24 cellular contexts compared by ENCODE assay signal in genomic region chr12:90287585-90287984, GRCh38.
DNase-seq lines count a peak whose midpoint lies in the region; ATAC-seq, FAIRE-seq and TF ChIP-seq lines count a peak whose summit lies in the region.
"Had no signal": no experiment of that assay in that cellular context is flagged by ENCODE, and none has a peak within 500 bp of the region (broad histone marks: within the 10 kb centered on the region; RNA-seq: fewer than 3 reads in every experiment).

No MANE protein-coding gene starts in this region.

- DNase-seq in HepG2 (ENCODE audit: low spot score), result no peak
- DNase-seq in right lobe of liver, result no peak
- DNase-seq in NB4 (ENCODE audit: low read depth), result peak; percentile 29
- peak; percentile 13 for DNase-seq in amniotic epithelial cell (ENCODE audit: low read depth)
- DNase-seq in NCI-H446 (lab: John Stamatoyannopoulos, UW), result no peak
- no peak for DNase-seq in psoas muscle
- DNase-seq: activated CD4-positive, alpha-beta memory T cell treated with anti-CD3 and anti-CD28 coated beads, Interleukin-2, amount 10 ng/mL, durations not matched to agents 7 days and 5 days; GOT3; NCI-H1417 treated with DMSO at 0.1 percent for 48 hours; NCI-H2107; NCI-H526; nephron progenitor cell; pancreas; SHP77; spleen; stimulated activated CD4-positive, alpha-beta T cell treated with anti-CD3 and anti-CD28 coated beads, Interleukin-2, amount 100 ng/mL, for 48 hours; T-cell had no signal

- TF ChIP-seq POLR2A in HepG2 (IDR thresholded peaks at IDR 0.05; ENCODE audit: insufficient read depth in 1 of 2, low read depth in 2 of 2, low read length in 2 of 2) (no peak), right lobe of liver (IDR thresholded peaks at IDR 0.05) (no peak), NB4 (IDR thresholded peaks at IDR 0.05; ENCODE audit: extremely low read depth, insufficient read length) (no peak), GM18505 (IDR thresholded peaks at IDR 0.05; ENCODE audit: borderline replicate concordance, extremely low read depth, insufficient read depth, insufficient read length) (no peak)

- H2AFZ ChIP-seq in HepG2 (ENCODE audit: low read length), result no peak overlapping the region

- H3K4me3 ChIP-seq in HepG2 (replicated peaks in 1 of 3; ENCODE audit: insufficient read depth in 1 of 3, low read depth in 2 of 3, low read length in 3 of 3), result no peak overlapping the region
- H3K4me3 ChIP-seq in right lobe of liver, result no peak overlapping the region
- no peak overlapping the region for H3K4me3 ChIP-seq in NB4 (ENCODE audit: low read depth, low read length)
- no peak overlapping the region for H3K4me3 ChIP-seq in psoas muscle
- H3K4me3 ChIP-seq: pancreas, right atrium auricular region, spleen, suprapubic skin had no signal

- TF ChIP-seq RAD21 in HepG2 (CRISPR knock-in tag; IDR thresholded peaks at IDR 0.05), result no peak

- H3K27me3 ChIP-seq in HepG2 (ENCODE audit: control insufficient read depth in 1 of 2, insufficient read depth in 2 of 2, low read length in 2 of 2) (no peaks in the 10 kb centered on the region), right lobe of liver (no peaks in the 10 kb centered on the region), psoas muscle (ENCODE audit: insufficient read depth in 3 of 3, low read length in 2 of 3) (no peaks in the 10 kb centered on the region)
- H3K27me3 ChIP-seq: pancreas, right atrium auricular region, spleen, suprapubic skin had no signal

- BruUV-seq in HepG2 (replicated peaks; lab: Mats Ljungman, UMichigan), result no TSS peak

- ATAC-seq in HepG2, result no peak
- no peak for ATAC-seq in right lobe of liver
- ATAC-seq in GM18505 (IDR thresholded peaks at IDR 0.05; ENCODE audit: unreplicated experiment), result no peak
- no peak for ATAC-seq in psoas muscle
- ATAC-seq: activated CD4-positive, CD25-positive, alpha-beta regulatory T cell treated with anti-CD3 and anti-CD28 coated beads, Interleukin-2, amount 50 U/mL, for 24 hours; pancreas; stimulated activated effector memory CD8-positive, alpha-beta T cell treated with anti-CD3 and anti-CD28 coated beads, Interleukin-12 subunit alpha, Interleukin-12 subunit beta, amount 100 ng/mL, for 72 hours; T-cell had no signal

- no peaks in the 10 kb centered on the region for H4K20me1 ChIP-seq in HepG2 (ENCODE audit: insufficient read depth, low read length)

- CTCF ChIA-PET in HepG2 (lab: Yijun Ruan, JAX; ENCODE audit: low intra/inter-chr PET ratio, low total read pairs), result no interaction called here

- H3K27ac ChIP-seq in HepG2 (ENCODE audit: extremely low read length, insufficient read depth, low read length) (no peak overlapping the region), right lobe of liver (no peak overlapping the region), psoas muscle (no peak overlapping the region)
- H3K27ac ChIP-seq: pancreas, right atrium auricular region, spleen, suprapubic skin had no signal

- H3K79me2 ChIP-seq in HepG2 (ENCODE audit: insufficient read depth, low read length), result no peaks in the 10 kb centered on the region

- 2% methylated on average over 2 of the region's 2 CpGs for WGBS in HepG2 (ENCODE audit: low lambda C conversion rate)
- WGBS in right lobe of liver (ENCODE audit: insufficient coverage, low coverage, low lambda C conversion rate, missing lambda C conversion rate), result 74% methylated on average over 2 of the region's 2 CpGs
- 95 to 97% (median 97%) methylated on average over 2 of the region's 2 CpGs for WGBS in psoas muscle, 3 donors

- intact Hi-C loops in HepG2 (cut with micrococcal nuclease; ENCODE audit: unreplicated experiment) (no loop called here), right lobe of liver (cut with DNase I) (no loop called here), psoas muscle (cut with DNase I) (no loop called here)

- POLR2A ChIA-PET in HepG2 (lab: Yijun Ruan, JAX), result no interaction called here

- TF ChIP-seq EP300 in HepG2 (IDR thresholded peaks at IDR 0.05; ENCODE audit: low read depth in 2 of 2, low read length in 2 of 2) (no peak), HepG2 (CRISPR knock-in tag; IDR thresholded peaks at IDR 0.05; ENCODE audit: borderline replicate concordance) (no peak)

- no peak overlapping the region for H3K4me2 ChIP-seq in HepG2 (ENCODE audit: low read depth, low read length)

- no peak for TF ChIP-seq CTCF in HepG2 (CRISPR knock-in tag; IDR thresholded peaks at IDR 0.05)
- no peak for TF ChIP-seq CTCF in right lobe of liver (IDR thresholded peaks at IDR 0.05)
- no peak for TF ChIP-seq CTCF in NB4 (IDR thresholded peaks at IDR 0.05; ENCODE audit: low read depth, low read length)
- no peak for TF ChIP-seq CTCF in psoas muscle (IDR thresholded peaks at IDR 0.05)

- H3K9me3 ChIP-seq in HepG2 (ENCODE audit: low read length) (peaks cover 47% of the 10 kb centered on the region), right lobe of liver (peaks cover 0 to 6% (median 0%) of the 10 kb centered on the region in 4 donors), psoas muscle (peaks cover 6% of the 10 kb centered on the region)
- H3K9me3 ChIP-seq: pancreas, suprapubic skin had no signal

- in situ Hi-C loops in HepG2 (cut with HindIII; ENCODE audit: extremely low pct_ligation_motif_present, low pct_unique_long_range_greater_than_20kb), result no loop called here

- H3K4me1 ChIP-seq in HepG2 (ENCODE audit: insufficient read depth, low read length) (no peaks in the 10 kb centered on the region), right lobe of liver (no peaks in the 10 kb centered on the region), psoas muscle (no peaks in the 10 kb centered on the region)
- H3K4me1 ChIP-seq: pancreas had no signal

- H3K36me3 ChIP-seq in HepG2 (replicated peaks in 1 of 2; ENCODE audit: control insufficient read depth in 1 of 2, insufficient read depth in 2 of 2, low read length in 2 of 2) (no peaks in the 10 kb centered on the region), right lobe of liver (no peaks in the 10 kb centered on the region), psoas muscle (ENCODE audit: insufficient read depth in 1 of 2, low read depth in 1 of 2) (no peaks in the 10 kb centered on the region)
- H3K36me3 ChIP-seq: pancreas, right atrium auricular region, spleen, suprapubic skin had no signal

- FAIRE-seq in HepG2 (lab: Jason Lieb, UNC), result no peak
- FAIRE-seq: GM18507, keratinocyte had no signal

- no peak overlapping the region for H3K9ac ChIP-seq in HepG2 (ENCODE audit: insufficient read depth, low read depth, low read length)

TF ChIP-seq in HepG2, 621 proteins besides CTCF, POLR2A, EP300 and RAD21:
- TF ChIP-seq MTF1 (CRISPR knock-in tag; IDR thresholded peaks at IDR 0.05) (no peak), JDP2 (CRISPR knock-in tag; IDR thresholded peaks at IDR 0.05; ENCODE audit: borderline replicate concordance) (no peak), GZF1 (CRISPR knock-in tag; IDR thresholded peaks at IDR 0.05) (no peak), ZNF598 (CRISPR knock-in tag; IDR thresholded peaks at IDR 0.05; ENCODE audit: borderline replicate concordance) (no peak), ZNF317 (CRISPR knock-in tag; IDR thresholded peaks at IDR 0.05) (peak; percentile 95), ZNF496 (CRISPR knock-in tag; IDR thresholded peaks at IDR 0.05; ENCODE audit: insufficient replicate concordance) (no peak), BCLAF1 (IDR thresholded peaks at IDR 0.05) (no peak)

Comparison
In these comparisons a context has a peak if more than half of its experiments do, and no peak if none do; other contexts are left out.
1. DNase-seq: peak in NB4 (single experiment) and amniotic epithelial cell (single experiment); none in HepG2 (single experiment), right lobe of liver (0 of 3), NCI-H446 (0 of 2) and psoas muscle (0 of 2).